ENCODE assay signal across 9 cellular contexts in the genomic region with DNA sequence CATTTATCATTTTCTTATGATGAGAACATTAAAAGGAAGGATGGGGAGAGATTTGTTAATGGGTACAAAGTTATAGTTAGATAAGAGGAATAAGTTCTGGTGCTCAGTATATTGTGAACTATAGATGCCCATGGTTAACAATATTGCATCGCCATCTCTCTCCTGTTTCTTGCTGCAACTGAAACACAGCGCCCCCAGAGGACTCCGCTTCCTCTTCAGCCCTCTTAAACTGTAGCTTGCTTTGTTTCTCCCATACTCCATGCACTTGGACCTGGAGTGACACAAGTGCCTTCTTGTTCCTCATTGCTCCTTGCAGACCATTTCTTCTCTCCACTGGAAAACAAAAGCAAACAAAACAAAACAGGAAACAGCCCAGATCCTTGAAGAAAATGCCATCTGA.
DNase-seq lines count a peak whose midpoint lies in the region; ATAC-seq, FAIRE-seq and TF ChIP-seq lines count a peak whose summit lies in the region.
"Had no signal": no experiment of that assay in that cellular context is flagged by ENCODE, and none has a peak within 500 bp of the region (broad histone marks: within the 10 kb centered on the region; RNA-seq: fewer than 3 reads in every experiment).

No MANE protein-coding gene starts in this region.

- no peak overlapping the region for H3K4me3 Mint-ChIP-seq in stimulated activated effector memory CD8-positive, alpha-beta T cell treated with anti-CD3 and anti-CD28 coated beads, Interleukin-12 subunit alpha, Interleukin-12 subunit beta, amount 100 ng/mL, for 72 hours
- no peak overlapping the region for H3K4me3 Mint-ChIP-seq in T-helper 2 cell treated with Interferon-gamma antibody and Interleukin-4, amounts not matched to agents 5 μg/mL and 100 μg/mL, for 36 hours

- H4K20me1 ChIP-seq in endothelial cell of umbilical vein (replicated peaks; ENCODE audit: control insufficient read depth, extremely low read depth, insufficient read depth, low read length) = no peaks in the 10 kb centered on the region

- H3K9ac ChIP-seq in endothelial cell of umbilical vein (replicated peaks; ENCODE audit: extremely low read depth, insufficient read depth, low read length) = no peak overlapping the region

- peaks cover 9% of the 10 kb centered on the region for H3K4me1 Mint-ChIP-seq in stimulated activated effector memory CD8-positive, alpha-beta T cell treated with anti-CD3 and anti-CD28 coated beads, Interleukin-12 subunit alpha, Interleukin-12 subunit beta, amount 100 ng/mL, for 72 hours
- H3K4me1 Mint-ChIP-seq in T-helper 2 cell treated with Interferon-gamma antibody and Interleukin-4, amounts not matched to agents 5 μg/mL and 100 μg/mL, for 36 hours (ENCODE audit: low read depth) = peaks cover 7% of the 10 kb centered on the region

- CTCF ChIA-PET in endothelial cell of umbilical vein (lab: Charles Lee) = interaction anchor here (0.5 to 2.5 kb wide), 22 partner anchors 9 to 361 kb away, joined by 3 to 19 read pairs (median 3); no protein-coding TSS in a partner anchor

- POLR2A ChIA-PET in endothelial cell of umbilical vein (lab: Charles Lee) = interaction anchor here (0.6 to 0.7 kb wide), 2 partner anchors 30 to 301 kb away, joined by 3 to 4 read pairs; no protein-coding TSS in a partner anchor

- no peak overlapping the region for H3K27ac Mint-ChIP-seq in stimulated activated effector memory CD8-positive, alpha-beta T cell treated with anti-CD3 and anti-CD28 coated beads, Interleukin-12 subunit alpha, Interleukin-12 subunit beta, amount 100 ng/mL, for 72 hours
- H3K27ac Mint-ChIP-seq in T-helper 2 cell treated with Interferon-gamma antibody and Interleukin-4, amounts not matched to agents 5 μg/mL and 100 μg/mL, for 36 hours = no peak overlapping the region

- no TSS peak for BruUV-seq in endothelial cell of umbilical vein (replicated peaks; lab: Mats Ljungman, UMichigan)

- no peak overlapping the region for H3K4me2 ChIP-seq in endothelial cell of umbilical vein (ENCODE audit: insufficient read depth, low read length)

- H2AFZ ChIP-seq in endothelial cell of umbilical vein (ENCODE audit: low read depth, low read length) = no peak overlapping the region

- TF ChIP-seq POLR2A in endothelial cell of umbilical vein (IDR thresholded peaks at IDR 0.05; ENCODE audit: low read depth, low read length) = no peak

- no peaks in the 10 kb centered on the region for H3K36me3 Mint-ChIP-seq in stimulated activated effector memory CD8-positive, alpha-beta T cell treated with anti-CD3 and anti-CD28 coated beads, Interleukin-12 subunit alpha, Interleukin-12 subunit beta, amount 100 ng/mL, for 72 hours
- H3K36me3 Mint-ChIP-seq in T-helper 2 cell treated with Interferon-gamma antibody and Interleukin-4, amounts not matched to agents 5 μg/mL and 100 μg/mL, for 36 hours (ENCODE audit: low read depth) = no peaks in the 10 kb centered on the region

- H3K4me3 ChIP-seq in endothelial cell of umbilical vein (replicated peaks in 1 of 3; ENCODE audit: insufficient read depth in 1 of 3, low read depth in 1 of 3, low read length in 3 of 3) = no peak overlapping the region

- no peaks in the 10 kb centered on the region for H3K27me3 Mint-ChIP-seq in T-helper 2 cell treated with Interferon-gamma antibody and Interleukin-4, amounts not matched to agents 5 μg/mL and 100 μg/mL, for 36 hours (ENCODE audit: low read depth)

- no peaks in the 10 kb centered on the region for H3K9me3 ChIP-seq in endothelial cell of umbilical vein (replicated peaks; ENCODE audit: control insufficient read depth, insufficient read depth, low read length)

- no peaks in the 10 kb centered on the region for H3K27me3 ChIP-seq in endothelial cell of umbilical vein (ENCODE audit: control insufficient read depth in 2 of 2, insufficient read depth in 2 of 2, low read length in 2 of 2)

- H3K79me2 ChIP-seq in endothelial cell of umbilical vein (ENCODE audit: control insufficient read depth, insufficient read depth, low read length) = no peaks in the 10 kb centered on the region

- H3K27ac ChIP-seq in endothelial cell of umbilical vein (ENCODE audit: insufficient read depth, low read depth, low read length) = no peak overlapping the region

- H3K9me3 Mint-ChIP-seq in stimulated activated effector memory CD8-positive, alpha-beta T cell treated with anti-CD3 and anti-CD28 coated beads, Interleukin-12 subunit alpha, Interleukin-12 subunit beta, amount 100 ng/mL, for 72 hours = no peaks in the 10 kb centered on the region
- no peaks in the 10 kb centered on the region for H3K9me3 Mint-ChIP-seq in T-helper 2 cell treated with Interferon-gamma antibody and Interleukin-4, amounts not matched to agents 5 μg/mL and 100 μg/mL, for 36 hours

- FAIRE-seq in endothelial cell of umbilical vein (lab: Jason Lieb, UNC) = no peak
- FAIRE-seq: G401.6 had no signal

- dilution Hi-C loops in endothelial cell of umbilical vein (cut with MboI; ENCODE audit: extremely low pct_ligation_motif_present, low sequenced_read_pairs) = no loop called here

- intact Hi-C loops in endothelial cell of umbilical vein (cut with micrococcal nuclease) = loop anchor here (2.0 to 10.0 kb wide), 2 partner anchors 246 to 364 kb away; no protein-coding TSS in a partner anchor

- peak; percentile 22 for DNase-seq in SIG-M5 treated with dmso at 0.1 percent for 504 hours (lab: John Stamatoyannopoulos, UW; ENCODE audit: unreplicated experiment)
- DNase-seq in SIG-M5 (lab: John Stamatoyannopoulos, UW) = no peak
- peak; percentile 4 for DNase-seq in NCI-H526 treated with DMSO at 0.1 percent for 48 hours (lab: John Stamatoyannopoulos, UW)
- peak; percentile 26 for DNase-seq in endothelial cell of umbilical vein (ENCODE audit: low read depth, low spot score)
- DNase-seq in pons (ENCODE audit: low spot score) = peak; percentile 45
- no peak for DNase-seq in NCI-H446 treated with DMSO at 0.1 percent for 48 hours (lab: John Stamatoyannopoulos, UW)
- DNase-seq in stimulated activated effector memory CD8-positive, alpha-beta T cell treated with anti-CD3 and anti-CD28 coated beads, Interleukin-12 subunit alpha, Interleukin-12 subunit beta, amount 100 ng/mL, for 72 hours (ENCODE audit: low spot score in 2 of 2) = no peak
- no peak for DNase-seq in T-helper 2 cell treated with Interferon-gamma antibody and Interleukin-4, amounts not matched to agents 5 μg/mL and 100 μg/mL, for 36 hours (ENCODE audit: low spot score)

- no peaks in the 10 kb centered on the region for H3K9me1 ChIP-seq in endothelial cell of umbilical vein (replicated peaks; ENCODE audit: control insufficient read depth, extremely low read depth, insufficient read depth, low read length)

- no peaks in the 10 kb centered on the region for H3K4me1 ChIP-seq in endothelial cell of umbilical vein (ENCODE audit: control insufficient read depth, extremely low read depth, insufficient read depth, low read length)

- no peaks in the 10 kb centered on the region for H3K36me3 ChIP-seq in endothelial cell of umbilical vein (ENCODE audit: control insufficient read depth in 2 of 2, extremely low read depth in 1 of 2, insufficient read depth in 2 of 2, low read length in 2 of 2)

- no peak for ATAC-seq in stimulated activated effector memory CD8-positive, alpha-beta T cell treated with anti-CD3 and anti-CD28 coated beads, Interleukin-12 subunit alpha, Interleukin-12 subunit beta, amount 100 ng/mL, for 72 hours

- TF ChIP-seq CTCF in endothelial cell of umbilical vein (IDR thresholded peaks at IDR 0.05; ENCODE audit: extremely low read depth in 1 of 2, insufficient read depth in 1 of 2, low read depth in 1 of 2, low read length in 2 of 2) = peak; percentile 36 to 62

TF ChIP-seq in endothelial cell of umbilical vein, 7 proteins besides CTCF, POLR2A, EP300 and RAD21:
- TF ChIP-seq, protein P1, sequence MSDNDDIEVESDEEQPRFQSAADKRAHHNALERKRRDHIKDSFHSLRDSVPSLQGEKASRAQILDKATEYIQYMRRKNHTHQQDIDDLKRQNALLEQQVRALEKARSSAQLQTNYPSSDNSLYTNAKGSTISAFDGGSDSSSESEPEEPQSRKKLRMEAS (IDR thresholded peaks at IDR 0.05; ENCODE audit: insufficient read depth, insufficient read length) = no peak
- TF ChIP-seq JUN (IDR thresholded peaks at IDR 0.05; ENCODE audit: borderline replicate concordance, insufficient read depth, insufficient read length, low read depth) = no peak
- no peak for TF ChIP-seq POLR2AphosphoS5 (IDR thresholded peaks at IDR 0.05; ENCODE audit: insufficient read depth, low read depth, low read length)
- no peak for TF ChIP-seq FOS (IDR thresholded peaks at IDR 0.05; ENCODE audit: borderline replicate concordance, insufficient read depth, low read length)
- TF ChIP-seq GATA2 (IDR thresholded peaks at IDR 0.05; ENCODE audit: insufficient read depth, insufficient read length, low read depth, low read length) = no peak
- TF ChIP-seq EZH2 (IDR thresholded peaks at IDR 0.05; ENCODE audit: borderline replicate concordance, low read depth, low read length, severe bottlenecking) = no peak
- no peak for TF ChIP-seq MYC (IDR thresholded peaks at IDR 0.05; ENCODE audit: low read depth, low read length)

Comparison
In these comparisons a context has a peak if more than half of its experiments do, and no peak if none do; other contexts are left out.
1. DNase-seq: peak in SIG-M5 treated with dmso at 0.1 percent for 504 hours (single experiment), NCI-H526 treated with DMSO at 0.1 percent for 48 hours (single experiment), endothelial cell of umbilical vein (single experiment) and pons (single experiment); none in SIG-M5 (single experiment), NCI-H446 treated with DMSO at 0.1 percent for 48 hours (single experiment), stimulated activated effector memory CD8-positive, alpha-beta T cell treated with anti-CD3 and anti-CD28 coated beads, Interleukin-12 subunit alpha, Interleukin-12 subunit beta, amount 100 ng/mL, for 72 hours (0 of 2) and T-helper 2 cell treated with Interferon-gamma antibody and Interleukin-4, amounts not matched to agents 5 μg/mL and 100 μg/mL, for 36 hours (single experiment).